ENCODE assay signal across 23 cellular contexts in genomic region chr10:115049318-115049717, GRCh38. TPM values are rescaled to one million over a fixed set of nuclear protein-coding genes. Genes with fewer than 3 reads are reported as not detected.
"Had no signal": no experiment of that assay in that cellular context is flagged by ENCODE, and none has a peak within 500 bp of the region (broad histone marks: within the 10 kb centered on the region; RNA-seq: fewer than 3 reads in every experiment).

No MANE protein-coding gene starts in this region.

- H3K4me1 ChIP-seq: left ventricle myocardium inferior, pancreas, stomach, testis, upper lobe of left lung had no signal

- H3K36me3 Mint-ChIP-seq: activated naive CD8-positive, alpha-beta T cell; naive thymus-derived CD8-positive, alpha-beta T cell; stimulated activated effector memory CD8-positive, alpha-beta T cell treated with anti-CD3 and anti-CD28 coated beads, Interleukin-12 subunit alpha, Interleukin-12 subunit beta, amount 100 ng/mL, for 72 hours had no signal

- H3K36me3 ChIP-seq: cardiac muscle cell, gastrocnemius medialis, heart left ventricle, left ventricle myocardium inferior, neutrophil, pancreas, stomach, upper lobe of left lung, WERI-Rb-1 had no signal

- H3K4me3 Mint-ChIP-seq: activated CD4-positive, alpha-beta T cell treated with anti-CD3 and anti-CD28 coated beads for 36 hours; activated naive CD8-positive, alpha-beta T cell; naive thymus-derived CD8-positive, alpha-beta T cell; stimulated activated effector memory CD8-positive, alpha-beta T cell treated with anti-CD3 and anti-CD28 coated beads, Interleukin-12 subunit alpha, Interleukin-12 subunit beta, amount 100 ng/mL, for 72 hours had no signal

- H3K27ac Mint-ChIP-seq: activated CD4-positive, alpha-beta T cell treated with anti-CD3 and anti-CD28 coated beads for 36 hours; activated naive CD8-positive, alpha-beta T cell; naive thymus-derived CD8-positive, alpha-beta T cell; stimulated activated effector memory CD8-positive, alpha-beta T cell treated with anti-CD3 and anti-CD28 coated beads, Interleukin-12 subunit alpha, Interleukin-12 subunit beta, amount 100 ng/mL, for 72 hours had no signal

- H3K4me1 Mint-ChIP-seq: activated CD4-positive, alpha-beta T cell treated with anti-CD3 and anti-CD28 coated beads for 36 hours; naive thymus-derived CD8-positive, alpha-beta T cell; stimulated activated effector memory CD8-positive, alpha-beta T cell treated with anti-CD3 and anti-CD28 coated beads, Interleukin-12 subunit alpha, Interleukin-12 subunit beta, amount 100 ng/mL, for 72 hours had no signal

- H3K4me3 ChIP-seq: cardiac muscle cell, dorsolateral prefrontal cortex, gastrocnemius medialis, heart left ventricle, left ventricle myocardium inferior, mucosa of descending colon, pancreas, stomach, testis, upper lobe of left lung had no signal

- DNase-seq: activated CD4-positive, alpha-beta T cell treated with anti-CD3 and anti-CD28 coated beads for 36 hours; activated CD4-positive, alpha-beta T cell treated with anti-CD3 and anti-CD28 coated beads, Interleukin-2, amount 50 U/mL, for 48 hours; activated gamma-delta T cell; dorsolateral prefrontal cortex; gastrocnemius medialis; heart left ventricle; left ventricle myocardium inferior; mammary epithelial cell; mucosa of descending colon; naive thymus-derived CD8-positive, alpha-beta T cell; pancreas; stimulated activated CD4-positive, alpha-beta T cell treated with anti-CD3 and anti-CD28 coated beads, Interleukin-4, amount 100 ng/mL, for 24 hours; stomach; SW 1271; T-helper 2 cell; testis; upper lobe of left lung; WERI-Rb-1 had no signal

- H3K27me3 ChIP-seq: cardiac muscle cell, dorsolateral prefrontal cortex, gastrocnemius medialis, heart left ventricle, neutrophil, pancreas, stomach, testis, upper lobe of left lung had no signal

- H3K9me3 ChIP-seq: gastrocnemius medialis, heart left ventricle, left ventricle myocardium inferior, mucosa of descending colon, neutrophil, pancreas, stomach, testis, upper lobe of left lung had no signal

- H3K9me3 Mint-ChIP-seq: naive thymus-derived CD8-positive, alpha-beta T cell; stimulated activated effector memory CD8-positive, alpha-beta T cell treated with anti-CD3 and anti-CD28 coated beads, Interleukin-12 subunit alpha, Interleukin-12 subunit beta, amount 100 ng/mL, for 72 hours had no signal

- H3K27ac ChIP-seq: cardiac muscle cell, dorsolateral prefrontal cortex, gastrocnemius medialis, heart left ventricle, left ventricle myocardium inferior, neutrophil, pancreas, stomach, testis, upper lobe of left lung, WERI-Rb-1 had no signal

- ATAC-seq: activated CD4-positive, alpha-beta T cell treated with anti-CD3 and anti-CD28 coated beads for 36 hours; gastrocnemius medialis; heart left ventricle; mucosa of descending colon; naive thymus-derived CD8-positive, alpha-beta T cell; sciatic nerve; stimulated activated effector memory CD8-positive, alpha-beta T cell treated with anti-CD3 and anti-CD28 coated beads, Interleukin-12 subunit alpha, Interleukin-12 subunit beta, amount 100 ng/mL, for 72 hours had no signal

RNA-seq across cellular contexts. Expression of gene ATRNL1, which starts 43.8 kb away (rescaled TPM):
- total RNA-seq: naive thymus-derived CD8-positive, alpha-beta T cell had no signal
- polyA plus RNA-seq: naive thymus-derived CD8-positive, alpha-beta T cell had no signal
